In genomic region chr21:42117229-42118048, GRCh38 we compare ENCODE assay signal across 8 cellular contexts. TPM values are rescaled to one million over a fixed set of nuclear protein-coding genes. Genes with fewer than 3 reads are reported as not detected.
DNase-seq lines count a peak whose midpoint lies in the region; ATAC-seq, FAIRE-seq and TF ChIP-seq lines count a peak whose summit lies in the region.

No MANE protein-coding gene starts in this region.

- peak in 1 of 2 donors; percentile 32 for TF ChIP-seq EP300 in tibial nerve (IDR thresholded peaks at IDR 0.05)

- FAIRE-seq in pancreas (lab: Jason Lieb, UNC) = peak; percentile 73

- 24 to 31% methylated on average over 18 of the region's 18 CpGs for WGBS in pancreas, 2 donors
- 36 to 37% methylated on average over 18 of the region's 18 CpGs for WGBS in tibial nerve, 2 donors

- H3K27me3 ChIP-seq in pancreas (no peaks in the 10 kb centered on the region), tibial nerve (peaks cover 0 to 43% of the 10 kb centered on the region in 2 donors)

- no peak for TF ChIP-seq POLR2A in tibial nerve (IDR thresholded peaks at IDR 0.05)

- H3K4me1 ChIP-seq in pancreas = no peaks in the 10 kb centered on the region
- peaks cover 0 to 12% (median 0%) of the 10 kb centered on the region in 4 donors for H3K4me1 ChIP-seq in tibial nerve

- intact Hi-C loops in pancreas (cut with DNase I) = loop anchor here (10.0 kb wide), 4 partner anchors 93 to 503 kb away; no protein-coding TSS in a partner anchor

- TF ChIP-seq CTCF in pancreas (IDR thresholded peaks at IDR 0.05) (peak; percentile 91 to 97 (median 94)), tibial nerve (IDR thresholded peaks at IDR 0.05) (peak; percentile 90 to 94 (median 91))

- peak; percentile 75 for DNase-seq in activated gamma-delta T cell treated with Interleukin-2 at 50 U/mL for 16 hours
- no peak for DNase-seq in activated gamma-delta T cell (lab: John Stamatoyannopoulos, UW)
- DNase-seq in LoVo (ENCODE audit: low spot score) = peak; percentile 61
- peak; percentile 55 to 62 for DNase-seq in SHP77 (lab: John Stamatoyannopoulos, UW)
- peak; percentile 56 for DNase-seq in activated T-helper 9 cell treated with anti-CD3 and anti-CD28 coated beads, Interleukin-2, amount 50 U/mL, for 16 hours (ENCODE audit: low read depth)
- DNase-seq in foreskin melanocyte = peak; percentile 89
- DNase-seq in pancreas = peak; percentile 48 to 91 (median 80)
- DNase-seq in tibial nerve (ENCODE audit: low spot score in 2 of 2) = peak; percentile 75 to 87

- H3K9me3 ChIP-seq in pancreas (no peaks in the 10 kb centered on the region), tibial nerve (no peaks in the 10 kb centered on the region)

- H3K36me3 ChIP-seq in pancreas (no peaks in the 10 kb centered on the region), tibial nerve (no peaks in the 10 kb centered on the region)

- H3K27ac ChIP-seq in pancreas (no peak overlapping the region), tibial nerve (no peak overlapping the region)

- H3K4me3 ChIP-seq in pancreas (no peak overlapping the region), tibial nerve (no peak overlapping the region)

- ATAC-seq in pancreas = peak; percentile 76 to 95 (median 89)

RNA-seq across cellular contexts. Expression of gene UMODL1, which starts 46.3 kb away (rescaled TPM):
- total RNA-seq in pancreas (under 1 TPM in 1 of 6 donors, not detected in 5; 0.06 TPM), tibial nerve (not detected)
- polyA plus RNA-seq in pancreas = under 1 TPM in 1 of 2 donors, not detected in 1; 0.02 TPM
